Comparison of ENCODE assay signal across 8 cellular contexts in the genomic region with DNA sequence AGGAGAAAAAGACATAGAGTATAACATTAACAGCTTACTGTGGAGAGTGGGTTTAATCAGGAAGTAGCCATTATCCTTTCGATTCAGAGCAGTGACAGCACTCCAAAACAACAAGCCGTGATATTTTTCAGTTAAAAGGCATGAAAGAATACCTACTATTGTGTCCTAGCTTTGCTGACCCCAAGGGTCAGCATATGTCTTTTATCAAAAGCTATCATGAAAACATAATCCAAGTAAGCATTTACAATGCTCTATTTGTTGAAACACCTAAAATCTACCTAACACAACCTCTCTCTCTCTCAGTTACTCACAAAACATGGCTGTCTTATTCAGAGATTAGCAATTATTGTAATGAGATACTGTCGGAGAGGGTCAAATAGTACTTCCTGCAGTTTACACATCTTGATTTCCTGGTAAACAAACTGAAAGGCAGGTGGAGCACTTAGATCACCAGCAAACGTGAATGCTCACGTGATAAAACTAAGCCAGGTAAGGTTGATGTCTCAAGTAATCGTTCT.
DNase-seq lines count a peak whose midpoint lies in the region; ATAC-seq and TF ChIP-seq lines count a peak whose summit lies in the region.

No MANE protein-coding gene starts in this region.

- H3K9me3 ChIP-seq in body of pancreas (no peaks in the 10 kb centered on the region), spleen (no peaks in the 10 kb centered on the region)

- H3K4me3 ChIP-seq in body of pancreas (peak overlapping the region; percentile 22 to 24), spleen (peak overlapping the region; percentile 24 to 67 (median 34))

- DNase-seq in GM03348 (ENCODE audit: low spot score) (peak; percentile 17), NCI-H82 (lab: John Stamatoyannopoulos, UW) (peak; percentile 85), body of pancreas (peak in 3 of 4 donors; percentile 27 to 63 (median 40)), iris pigment epithelial cell (ENCODE audit: low read depth) (peak; percentile 47), spleen (no peak)
- no peak for DNase-seq in stimulated activated CD4-positive, alpha-beta T cell treated with anti-CD3 and anti-CD28 coated beads, Interleukin-2, amount 100 ng/mL, for 24 hours

- peak in 3 of 7 experiments; percentile 26 to 41 (median 40) for TF ChIP-seq CTCF in body of pancreas (IDR thresholded peaks at IDR 0.05)
- TF ChIP-seq CTCF in spleen (IDR thresholded peaks at IDR 0.05 in 8 of 11, conservative IDR thresholded peaks at IDR 0.05 in 3 of 11), result no peak

- TF ChIP-seq POLR2A in body of pancreas (IDR thresholded peaks at IDR 0.05), result peak in 2 of 3 donors; percentile 62 to 63
- no peak for TF ChIP-seq POLR2A in spleen (IDR thresholded peaks at IDR 0.05)

- H3K36me3 ChIP-seq in body of pancreas (replicated peaks in 1 of 2; ENCODE audit: insufficient read depth in 1 of 2, low read depth in 2 of 2), result no peaks in the 10 kb centered on the region
- no peaks in the 10 kb centered on the region for H3K36me3 ChIP-seq in spleen

- ATAC-seq in GM21390 (IDR thresholded peaks at IDR 0.05; ENCODE audit: unreplicated experiment), result peak; percentile 86
- ATAC-seq in HG03575 (IDR thresholded peaks at IDR 0.05; ENCODE audit: extremely low read depth, insufficient number of reproducible peaks, low FRiP score, unreplicated experiment), result peak; percentile 61
- peak; percentile 97 for ATAC-seq in body of pancreas

- H3K27ac ChIP-seq in body of pancreas (peak overlapping the region; percentile 57 to 88 (median 82)), spleen (peak overlapping the region; percentile 77 to 90 (median 88))

- intact Hi-C loops in body of pancreas (cut with DNase I) (no loop called here), spleen (cut with DNase I; ENCODE audit: low total_unique reads) (no loop called here)

- H3K27me3 ChIP-seq in body of pancreas (no peaks in the 10 kb centered on the region), spleen (replicated peaks in 1 of 7) (no peaks in the 10 kb centered on the region)

- WGBS in body of pancreas, 2 donors, result 2% methylated on average over 6 of the region's 6 CpGs
- WGBS in spleen, 5 donors, result 1 to 5% (median 2%) methylated on average over 6 of the region's 6 CpGs

- H3K4me1 ChIP-seq in body of pancreas (peaks cover 38% of the 10 kb centered on the region), spleen (peaks cover 0 to 63% (median 37%) of the 10 kb centered on the region in 6 donors)

Comparison
In these comparisons a context has a peak if more than half of its experiments do, and no peak if none do; other contexts are left out.
1. DNase-seq: peak in GM03348 (single experiment), NCI-H82 (single experiment), body of pancreas (3 of 4) and iris pigment epithelial cell (single experiment); none in spleen (single experiment) and stimulated activated CD4-positive, alpha-beta T cell treated with anti-CD3 and anti-CD28 coated beads, Interleukin-2, amount 100 ng/mL, for 24 hours (0 of 2).
2. POLR2A ChIP-seq: peak in body of pancreas (2 of 3); none in spleen (0 of 3).
3. Peak in every context shown above with its lines, with median percentiles within 50 percentile points of each other: ATAC-seq.